In the genomic region with DNA sequence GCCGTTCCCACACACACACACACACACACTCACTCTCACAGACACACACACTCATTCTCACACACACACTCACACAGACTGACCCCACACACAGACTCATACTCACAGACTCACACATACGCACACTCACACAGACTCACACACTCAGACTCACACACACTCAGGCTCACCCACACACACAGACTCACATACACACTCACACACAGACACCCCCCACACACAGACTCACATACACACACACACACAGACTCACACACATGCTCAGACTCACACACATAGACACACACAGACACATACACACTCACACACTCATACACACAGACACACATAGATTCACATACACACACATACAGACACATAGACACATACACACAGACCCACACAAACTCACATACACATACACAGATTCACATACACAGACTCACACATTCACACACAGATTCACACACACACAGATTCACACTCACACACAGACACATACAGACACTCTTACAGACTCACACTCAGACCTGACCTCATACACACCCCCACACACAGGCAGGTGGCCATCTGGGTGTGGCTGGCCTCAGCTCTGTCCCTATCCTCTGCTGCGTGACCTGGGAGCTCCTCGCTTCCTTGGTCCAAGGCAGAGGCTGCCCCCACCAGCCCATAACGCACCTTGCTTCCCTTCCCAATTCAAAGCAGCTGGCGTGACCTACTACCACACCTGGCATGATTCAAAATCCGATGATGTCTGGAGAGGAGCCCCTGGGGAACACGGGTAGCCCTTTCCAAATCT, we compare ENCODE assay signal across 27 cellular contexts. TPM values are rescaled to one million over a fixed set of nuclear protein-coding genes. Genes with fewer than 3 reads are reported as not detected.
DNase-seq lines count a peak whose midpoint lies in the region; ATAC-seq and TF ChIP-seq lines count a peak whose summit lies in the region.
"Had no signal": no experiment of that assay in that cellular context is flagged by ENCODE, and none has a peak within 500 bp of the region (broad histone marks: within the 10 kb centered on the region; RNA-seq: fewer than 3 reads in every experiment).

No MANE protein-coding gene starts in this region.

- TF ChIP-seq POLR2A in Peyer's patch (IDR thresholded peaks at IDR 0.05) (no peak), suprapubic skin (IDR thresholded peaks at IDR 0.05) (no peak)

- 82% methylated on average over 8 of the region's 8 CpGs for WGBS in suprapubic skin

- H3K9ac ChIP-seq in DND-41 (ENCODE audit: low read depth, low read length): no peak overlapping the region

- TF ChIP-seq EP300 in suprapubic skin (IDR thresholded peaks at IDR 0.05): no peak

- peak; percentile 1 for DNase-seq in DND-41
- DNase-seq in Peyer's patch: peak in 2 of 3 donors; percentile 2 to 35
- DNase-seq in islet precursor cell: peak; percentile 42
- DNase-seq in suprapubic skin (ENCODE audit: low spot score in 2 of 2): peak; percentile 31 to 62
- DNase-seq in NCI-H2196 treated with DMSO at 0.1 percent for 48 hours (lab: John Stamatoyannopoulos, UW; ENCODE audit: unreplicated experiment): no peak
- no peak for DNase-seq in SHP77 (lab: John Stamatoyannopoulos, UW)
- no peak for DNase-seq in GM19238 (ENCODE audit: insufficient read length, low spot score)
- DNase-seq: ACHN; activated naive CD4-positive, alpha-beta T cell; activated T-cell treated with anti-CD3 and anti-CD28 coated beads, Interleukin-2, amount 50 U/mL, for 4 hours; KBM-7; NCI-H1105; NCI-H2081 treated with DMSO at 0.1 percent for 48 hours; NCI-H345; NCI-H748 treated with DMSO at 0.1 percent for 48 hours; right cardiac atrium; RPMI8226 had no signal

- H3K4me3 ChIP-seq in DND-41 (ENCODE audit: low read depth in 1 of 2, low read length in 2 of 2) (no peak overlapping the region), Peyer's patch (no peak overlapping the region), suprapubic skin (no peak overlapping the region)
- H3K4me3 ChIP-seq: adrenal gland, lung, ovary had no signal

- H3K36me3 ChIP-seq in DND-41 (ENCODE audit: insufficient read depth, low read length) (no peaks in the 10 kb centered on the region), Peyer's patch (no peaks in the 10 kb centered on the region), suprapubic skin (no peaks in the 10 kb centered on the region)
- H3K36me3 ChIP-seq: adrenal gland, ovary had no signal

- H3K27ac ChIP-seq in DND-41 (ENCODE audit: low read length) (no peak overlapping the region), Peyer's patch (no peak overlapping the region), suprapubic skin (no peak overlapping the region)
- H3K27ac ChIP-seq: adrenal gland, ovary had no signal

- no peak overlapping the region for H2AFZ ChIP-seq in DND-41 (ENCODE audit: low read depth, low read length)

- H4K20me1 ChIP-seq in DND-41 (ENCODE audit: insufficient read depth, low read length): no peaks in the 10 kb centered on the region

- no peaks in the 10 kb centered on the region for H3K27me3 ChIP-seq in DND-41 (ENCODE audit: insufficient read depth, low read length, poor library complexity)
- no peaks in the 10 kb centered on the region for H3K27me3 ChIP-seq in Peyer's patch
- H3K27me3 ChIP-seq in suprapubic skin: no peaks in the 10 kb centered on the region
- H3K27me3 ChIP-seq: adrenal gland, ovary had no signal

- no peak for ATAC-seq in DND-41 (ENCODE audit: insufficient read depth, low read depth)
- ATAC-seq: activated T-cell treated with anti-CD3 and anti-CD28 coated beads, Interleukin-2, amount 50 U/mL, for 4 hours; right cardiac atrium; stimulated activated memory B cell treated with anti-CD40 and anti-IgM and Interleukin-4, amounts not matched to agents 10 μg/mL and 1 μg/mL and 100 μg/mL, for 72 hours had no signal

- H3K9me3 ChIP-seq in DND-41 (ENCODE audit: insufficient read depth, low read length, severe bottlenecking): no peaks in the 10 kb centered on the region
- no peaks in the 10 kb centered on the region for H3K9me3 ChIP-seq in Peyer's patch
- H3K9me3 ChIP-seq in suprapubic skin: no peaks in the 10 kb centered on the region
- H3K9me3 ChIP-seq: adrenal gland, ovary had no signal

- H3K4me1 ChIP-seq in DND-41 (ENCODE audit: insufficient read depth, low read length) (no peaks in the 10 kb centered on the region), Peyer's patch (no peaks in the 10 kb centered on the region), suprapubic skin (no peaks in the 10 kb centered on the region)
- H3K4me1 ChIP-seq: adrenal gland had no signal

- H3K4me2 ChIP-seq in DND-41 (ENCODE audit: insufficient read depth, low read length): no peak overlapping the region

- TF ChIP-seq CTCF in DND-41 (IDR thresholded peaks at IDR 0.05; ENCODE audit: borderline replicate concordance, extremely low read depth, low read length, poor library complexity, severe bottlenecking) (no peak), Peyer's patch (IDR thresholded peaks at IDR 0.05) (no peak), suprapubic skin (IDR thresholded peaks at IDR 0.05) (no peak)

- H3K79me2 ChIP-seq in DND-41 (ENCODE audit: insufficient read depth, low read length): no peaks in the 10 kb centered on the region

RNA-seq across cellular contexts. Expression of a gene that starts 1.9 kb away (rescaled TPM):
- total RNA-seq in Peyer's patch (not detected), suprapubic skin (not detected)
- total RNA-seq: activated T-cell treated with anti-CD3 and anti-CD28 coated beads, Interleukin-2, amount 50 U/mL, for 4 hours; adrenal gland; kidney epithelial cell; MCF 10A; mononuclear cell; natural killer cell treated with Interleukin-12 subunit alpha and Interleukin-12 subunit beta and Interleukin-15 and Interleukin-18, amount 100 ng/mL, for 72 hours; right cardiac atrium; SK-MEL-5; temporal lobe had no signal

RNA-seq across cellular contexts. Expression of a gene that starts 32.9 kb away (rescaled TPM):
- total RNA-seq in Peyer's patch (1 to 10 TPM in 2 of 4 donors, not detected in 2; 2.8 to 2.9 TPM), suprapubic skin (not detected)
- total RNA-seq: activated T-cell treated with anti-CD3 and anti-CD28 coated beads, Interleukin-2, amount 50 U/mL, for 4 hours; kidney epithelial cell; MCF 10A; temporal lobe had no signal

RNA-seq across cellular contexts. Expression of a gene that starts 39.3 kb away (rescaled TPM):
- total RNA-seq in Peyer's patch (not detected), suprapubic skin (not detected)
- total RNA-seq: activated T-cell treated with anti-CD3 and anti-CD28 coated beads, Interleukin-2, amount 50 U/mL, for 4 hours; kidney epithelial cell; MCF 10A; mononuclear cell; natural killer cell treated with Interleukin-12 subunit alpha and Interleukin-12 subunit beta and Interleukin-15 and Interleukin-18, amount 100 ng/mL, for 72 hours; right cardiac atrium; temporal lobe had no signal

Comparison
In these comparisons a context has a peak if more than half of its experiments do, and no peak if none do; other contexts are left out.
1. DNase-seq: peak in DND-41 (single experiment), Peyer's patch (2 of 3), islet precursor cell (single experiment) and suprapubic skin (2 of 2); none in NCI-H2196 treated with DMSO at 0.1 percent for 48 hours (single experiment), SHP77 (0 of 2) and GM19238 (single experiment).